In the genomic region with DNA sequence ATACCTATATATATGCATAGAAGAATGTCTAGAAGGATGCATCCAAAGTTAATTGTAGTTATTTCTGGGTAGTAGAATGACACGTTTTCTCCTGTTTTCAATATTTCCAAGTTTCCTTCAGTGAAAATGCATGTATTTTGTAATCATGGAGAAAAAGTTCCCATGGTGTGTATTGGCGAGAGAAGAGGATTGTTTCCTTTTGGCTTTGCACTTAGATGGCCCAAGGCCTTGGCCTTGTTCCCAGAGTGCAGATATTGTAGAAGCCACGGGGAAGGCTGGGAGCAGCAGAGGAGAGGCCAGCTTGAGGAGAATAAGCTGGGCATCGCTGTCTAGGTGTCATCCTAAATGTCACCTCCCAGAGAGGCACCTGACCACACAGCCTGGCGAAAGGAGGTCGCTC, we compare ENCODE assay signal across 8 cellular contexts. TPM values are rescaled to one million over a fixed set of nuclear protein-coding genes. Genes with fewer than 3 reads are reported as not detected.
DNase-seq lines count a peak whose midpoint lies in the region; ATAC-seq and TF ChIP-seq lines count a peak whose summit lies in the region.

No MANE protein-coding gene starts in this region.

- no peak overlapping the region for H3K27ac Mint-ChIP-seq in activated T-cell treated with anti-CD3 and anti-CD28 coated beads, Interleukin-2, amount 50 U/mL, for 24 hours
- H3K27ac Mint-ChIP-seq in chondrocyte (ENCODE audit: unreplicated experiment) (peak overlapping the region; percentile 6), type B pancreatic cell (peak overlapping the region; percentile 61)

- H3K4me3 Mint-ChIP-seq in activated T-cell treated with anti-CD3 and anti-CD28 coated beads, Interleukin-2, amount 50 U/mL, for 24 hours, result no peak overlapping the region
- H3K4me3 Mint-ChIP-seq in activated T-cell treated with anti-CD3 and anti-CD28 coated beads, Interleukin-2, amount 50 U/mL, for 4 hours, result no peak overlapping the region
- H3K4me3 Mint-ChIP-seq in chondrocyte (ENCODE audit: unreplicated experiment) (no peak overlapping the region), type B pancreatic cell (no peak overlapping the region)

- peak; percentile 23 for DNase-seq in activated T-cell treated with anti-CD3 and anti-CD28 coated beads, Interleukin-2, amount 50 U/mL, for 24 hours
- no peak for DNase-seq in activated T-cell treated with anti-CD3 and anti-CD28 coated beads, Interleukin-2, amount 50 U/mL, for 4 hours
- DNase-seq in chondrocyte (ENCODE audit: low spot score), result no peak
- DNase-seq in medulla oblongata (ENCODE audit: extremely low spot score), result peak; percentile 91
- no peak for DNase-seq in type B pancreatic cell (ENCODE audit: extremely low spot score, unreplicated experiment)
- no peak for DNase-seq in activated gamma-delta T cell treated with Interleukin-2 at 50 U/mL for 16 hours
- no peak for DNase-seq in activated CD4-positive, alpha-beta T cell treated with anti-CD3 and anti-CD28 coated beads, Interleukin-2, amount 50 U/mL, for 4 hours

- H3K9me3 Mint-ChIP-seq in activated T-cell treated with anti-CD3 and anti-CD28 coated beads, Interleukin-2, amount 50 U/mL, for 24 hours, result no peaks in the 10 kb centered on the region
- no peaks in the 10 kb centered on the region for H3K9me3 Mint-ChIP-seq in activated T-cell treated with anti-CD3 and anti-CD28 coated beads, Interleukin-2, amount 50 U/mL, for 4 hours
- H3K9me3 Mint-ChIP-seq in chondrocyte (ENCODE audit: low read depth) (no peaks in the 10 kb centered on the region), type B pancreatic cell (no peaks in the 10 kb centered on the region)

- no peak for ATAC-seq in activated T-cell treated with anti-CD3 and anti-CD28 coated beads, Interleukin-2, amount 50 U/mL, for 4 hours
- no peak for ATAC-seq in HG03432 (IDR thresholded peaks at IDR 0.05; ENCODE audit: unreplicated experiment)

- H3K4me1 Mint-ChIP-seq in activated T-cell treated with anti-CD3 and anti-CD28 coated beads, Interleukin-2, amount 50 U/mL, for 24 hours (ENCODE audit: low read depth), result peaks cover 70% of the 10 kb centered on the region
- H3K4me1 Mint-ChIP-seq in activated T-cell treated with anti-CD3 and anti-CD28 coated beads, Interleukin-2, amount 50 U/mL, for 4 hours (ENCODE audit: low read depth), result peaks cover 76% of the 10 kb centered on the region
- H3K4me1 Mint-ChIP-seq in chondrocyte (ENCODE audit: low read depth) (peaks cover 42% of the 10 kb centered on the region), type B pancreatic cell (ENCODE audit: unreplicated experiment) (peaks cover 23% of the 10 kb centered on the region)

- TF ChIP-seq CTCF in chondrocyte (IDR thresholded peaks at IDR 0.05) (no peak), type B pancreatic cell (conservative IDR thresholded peaks at IDR 0.05) (no peak)

- no peaks in the 10 kb centered on the region for H3K27me3 Mint-ChIP-seq in activated T-cell treated with anti-CD3 and anti-CD28 coated beads, Interleukin-2, amount 50 U/mL, for 24 hours
- no peaks in the 10 kb centered on the region for H3K27me3 Mint-ChIP-seq in activated T-cell treated with anti-CD3 and anti-CD28 coated beads, Interleukin-2, amount 50 U/mL, for 4 hours (ENCODE audit: low read depth)
- H3K27me3 Mint-ChIP-seq in chondrocyte (ENCODE audit: low read depth) (no peaks in the 10 kb centered on the region), type B pancreatic cell (no peaks in the 10 kb centered on the region)

- H3K36me3 Mint-ChIP-seq in activated T-cell treated with anti-CD3 and anti-CD28 coated beads, Interleukin-2, amount 50 U/mL, for 24 hours (ENCODE audit: low read depth), result peaks cover 61% of the 10 kb centered on the region
- H3K36me3 Mint-ChIP-seq in activated T-cell treated with anti-CD3 and anti-CD28 coated beads, Interleukin-2, amount 50 U/mL, for 4 hours (ENCODE audit: insufficient read depth), result peaks cover 41% of the 10 kb centered on the region
- H3K36me3 Mint-ChIP-seq in chondrocyte (ENCODE audit: low read depth), result peaks cover 2% of the 10 kb centered on the region
- H3K36me3 Mint-ChIP-seq in type B pancreatic cell, result no peaks in the 10 kb centered on the region

RNA-seq across cellular contexts. Expression of gene IRF1, which starts 44.0 kb away (rescaled TPM):
- total RNA-seq in activated T-cell treated with anti-CD3 and anti-CD28 coated beads, Interleukin-2, amount 50 U/mL, for 4 hours, result 100 to 1,000 TPM; 342 to 390 (median 377) TPM
- 10.8 to 17.8 TPM (median 16.3 TPM) in 3 replicates for total RNA-seq in chondrocyte
- 50.1 and 77.4 TPM in 2 replicates for total RNA-seq in type B pancreatic cell (ENCODE audit: low replicate concordance)

Comparison
In these comparisons a context has a peak if more than half of its experiments do, and no peak if none do; other contexts are left out.
1. DNase-seq: peak in activated T-cell treated with anti-CD3 and anti-CD28 coated beads, Interleukin-2, amount 50 U/mL, for 24 hours (single experiment) and medulla oblongata (single experiment); none in activated T-cell treated with anti-CD3 and anti-CD28 coated beads, Interleukin-2, amount 50 U/mL, for 4 hours (single experiment), chondrocyte (single experiment), type B pancreatic cell (single experiment), activated gamma-delta T cell treated with Interleukin-2 at 50 U/mL for 16 hours (single experiment) and activated CD4-positive, alpha-beta T cell treated with anti-CD3 and anti-CD28 coated beads, Interleukin-2, amount 50 U/mL, for 4 hours (0 of 2).